1 cellular context compared by ENCODE assay signal in the genomic region with DNA sequence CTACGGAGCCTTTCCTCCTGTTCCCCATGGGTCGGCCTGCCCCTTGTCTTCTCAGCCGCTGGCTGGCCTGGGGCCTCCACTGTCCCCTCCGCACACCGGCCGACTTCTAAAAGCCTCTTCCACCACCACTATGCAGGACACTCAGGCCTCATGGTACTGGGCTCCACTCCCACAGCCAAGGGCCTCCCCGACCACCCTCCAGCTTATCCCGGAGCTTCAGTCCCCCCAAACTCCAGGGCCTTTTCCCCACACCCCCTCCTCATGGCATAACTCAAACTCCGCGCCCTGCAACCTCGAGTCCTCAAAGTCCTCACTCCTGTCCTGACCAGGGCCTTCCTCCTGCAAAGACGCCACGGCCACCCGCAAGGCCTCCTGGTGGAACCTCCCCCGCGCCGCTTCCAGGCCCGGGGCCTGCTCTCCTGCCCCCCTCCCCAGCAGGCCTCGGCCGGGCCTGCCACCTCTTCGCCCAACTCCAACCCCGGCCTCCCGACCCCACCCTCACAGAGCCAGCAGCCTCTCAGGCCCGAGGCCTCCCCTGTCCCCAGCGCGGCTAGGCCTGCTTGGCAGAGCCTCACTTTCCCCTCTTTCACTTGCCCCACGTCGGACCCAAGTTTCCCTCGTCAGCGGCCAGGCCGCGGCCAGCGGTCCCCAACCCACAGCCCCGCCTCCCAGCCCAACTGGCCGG.
TF ChIP-seq lines count a peak whose summit lies in the region.

No MANE protein-coding gene starts in this region.

TF ChIP-seq in K562, 482 proteins besides CTCF, POLR2A, EP300 and RAD21 (continues in another document):
- TF ChIP-seq FOXJ2 (tag; IDR thresholded peaks at IDR 0.05) = no peak
- TF ChIP-seq ZNF316 (IDR thresholded peaks at IDR 0.05) = no peak
- TF ChIP-seq, protein P1, sequence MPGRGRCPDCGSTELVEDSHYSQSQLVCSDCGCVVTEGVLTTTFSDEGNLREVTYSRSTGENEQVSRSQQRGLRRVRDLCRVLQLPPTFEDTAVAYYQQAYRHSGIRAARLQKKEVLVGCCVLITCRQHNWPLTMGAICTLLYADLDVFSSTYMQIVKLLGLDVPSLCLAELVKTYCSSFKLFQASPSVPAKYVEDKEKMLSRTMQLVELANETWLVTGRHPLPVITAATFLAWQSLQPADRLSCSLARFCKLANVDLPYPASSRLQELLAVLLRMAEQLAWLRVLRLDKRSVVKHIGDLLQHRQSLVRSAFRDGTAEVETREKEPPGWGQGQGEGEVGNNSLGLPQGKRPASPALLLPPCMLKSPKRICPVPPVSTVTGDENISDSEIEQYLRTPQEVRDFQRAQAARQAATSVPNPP (IDR thresholded peaks at IDR 0.05; ENCODE audit: borderline replicate concordance, insufficient read depth, insufficient read length) = no peak
- TF ChIP-seq RBFOX2 (IDR thresholded peaks at IDR 0.05; ENCODE audit: low read depth, low read length) = no peak
- no peak for TF ChIP-seq CCNT2 (IDR thresholded peaks at IDR 0.05; ENCODE audit: borderline replicate concordance, extremely low read depth, insufficient read length, low read depth, low read length)
- peak; percentile 24; the same call in 1 of the 2 replicates for TF ChIP-seq SMARCE1 (IDR thresholded peaks at IDR 0.05)
- TF ChIP-seq RCOR1 (IDR thresholded peaks at IDR 0.05; ENCODE audit: borderline replicate concordance in 1 of 2, low read depth in 2 of 2, low read length in 2 of 2) = no peak
- TF ChIP-seq ZNF668 (CRISPR knock-in tag; IDR thresholded peaks at IDR 0.05) = no peak
- no peak for TF ChIP-seq ZNF253 (CRISPR knock-in tag; conservative IDR thresholded peaks at IDR 0.05)
- TF ChIP-seq KDM5B (IDR thresholded peaks at IDR 0.05; ENCODE audit: insufficient replicate concordance, low read depth, low read length) = peak; percentile 50
- TF ChIP-seq ZNF124 (CRISPR knock-in tag; IDR thresholded peaks at IDR 0.05) = peak; percentile 59; the same call in 1 of the 2 replicates
- no peak for TF ChIP-seq PRMT5 (CRISPR knock-in tag; IDR thresholded peaks at IDR 0.05)
- no peak for TF ChIP-seq THRAP3 (IDR thresholded peaks at IDR 0.05; ENCODE audit: borderline replicate concordance)
- TF ChIP-seq, protein P2, sequence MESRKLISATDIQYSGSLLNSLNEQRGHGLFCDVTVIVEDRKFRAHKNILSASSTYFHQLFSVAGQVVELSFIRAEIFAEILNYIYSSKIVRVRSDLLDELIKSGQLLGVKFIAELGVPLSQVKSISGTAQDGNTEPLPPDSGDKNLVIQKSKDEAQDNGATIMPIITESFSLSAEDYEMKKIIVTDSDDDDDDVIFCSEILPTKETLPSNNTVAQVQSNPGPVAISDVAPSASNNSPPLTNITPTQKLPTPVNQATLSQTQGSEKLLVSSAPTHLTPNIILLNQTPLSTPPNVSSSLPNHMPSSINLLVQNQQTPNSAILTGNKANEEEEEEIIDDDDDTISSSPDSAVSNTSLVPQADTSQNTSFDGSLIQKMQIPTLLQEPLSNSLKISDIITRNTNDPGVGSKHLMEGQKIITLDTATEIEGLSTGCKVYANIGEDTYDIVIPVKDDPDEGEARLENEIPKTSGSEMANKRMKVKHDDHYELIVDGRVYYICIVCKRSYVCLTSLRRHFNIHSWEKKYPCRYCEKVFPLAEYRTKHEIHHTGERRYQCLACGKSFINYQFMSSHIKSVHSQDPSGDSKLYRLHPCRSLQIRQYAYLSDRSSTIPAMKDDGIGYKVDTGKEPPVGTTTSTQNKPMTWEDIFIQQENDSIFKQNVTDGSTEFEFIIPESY (CRISPR knock-in tag; IDR thresholded peaks at IDR 0.05) = no peak
- no peak for TF ChIP-seq POU5F1 (IDR thresholded peaks at IDR 0.05; ENCODE audit: borderline replicate concordance, low read depth, low read length, partially characterized antibody)
- 0 out of 4 replicates have a peak, but pooled peaks of 1 of the 2 experiments have one; percentile 9 for TF ChIP-seq SIN3A (IDR thresholded peaks at IDR 0.05; ENCODE audit: borderline replicate concordance in 2 of 2, control insufficient read depth in 1 of 2, low read depth in 2 of 2, low read length in 2 of 2)
- TF ChIP-seq, protein P3, sequence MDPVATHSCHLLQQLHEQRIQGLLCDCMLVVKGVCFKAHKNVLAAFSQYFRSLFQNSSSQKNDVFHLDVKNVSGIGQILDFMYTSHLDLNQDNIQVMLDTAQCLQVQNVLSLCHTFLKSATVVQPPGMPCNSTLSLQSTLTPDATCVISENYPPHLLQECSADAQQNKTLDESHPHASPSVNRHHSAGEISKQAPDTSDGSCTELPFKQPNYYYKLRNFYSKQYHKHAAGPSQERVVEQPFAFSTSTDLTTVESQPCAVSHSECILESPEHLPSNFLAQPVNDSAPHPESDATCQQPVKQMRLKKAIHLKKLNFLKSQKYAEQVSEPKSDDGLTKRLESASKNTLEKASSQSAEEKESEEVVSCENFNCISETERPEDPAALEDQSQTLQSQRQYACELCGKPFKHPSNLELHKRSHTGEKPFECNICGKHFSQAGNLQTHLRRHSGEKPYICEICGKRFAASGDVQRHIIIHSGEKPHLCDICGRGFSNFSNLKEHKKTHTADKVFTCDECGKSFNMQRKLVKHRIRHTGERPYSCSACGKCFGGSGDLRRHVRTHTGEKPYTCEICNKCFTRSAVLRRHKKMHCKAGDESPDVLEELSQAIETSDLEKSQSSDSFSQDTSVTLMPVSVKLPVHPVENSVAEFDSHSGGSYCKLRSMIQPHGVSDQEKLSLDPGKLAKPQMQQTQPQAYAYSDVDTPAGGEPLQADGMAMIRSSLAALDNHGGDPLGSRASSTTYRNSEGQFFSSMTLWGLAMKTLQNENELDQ (CRISPR knock-in tag; IDR thresholded peaks at IDR 0.05; ENCODE audit: borderline replicate concordance) = no peak
- TF ChIP-seq MAFG (tag; conservative IDR thresholded peaks at IDR 0.05) = no peak
- peak; percentile 84 for TF ChIP-seq MGA (IDR thresholded peaks at IDR 0.05)
- no peak for TF ChIP-seq ZNF324 (CRISPR knock-in tag; IDR thresholded peaks at IDR 0.05)
- no peak for TF ChIP-seq NFE2L1 (tag; IDR thresholded peaks at IDR 0.05; ENCODE audit: borderline replicate concordance, low read depth)
- TF ChIP-seq, protein P4, sequence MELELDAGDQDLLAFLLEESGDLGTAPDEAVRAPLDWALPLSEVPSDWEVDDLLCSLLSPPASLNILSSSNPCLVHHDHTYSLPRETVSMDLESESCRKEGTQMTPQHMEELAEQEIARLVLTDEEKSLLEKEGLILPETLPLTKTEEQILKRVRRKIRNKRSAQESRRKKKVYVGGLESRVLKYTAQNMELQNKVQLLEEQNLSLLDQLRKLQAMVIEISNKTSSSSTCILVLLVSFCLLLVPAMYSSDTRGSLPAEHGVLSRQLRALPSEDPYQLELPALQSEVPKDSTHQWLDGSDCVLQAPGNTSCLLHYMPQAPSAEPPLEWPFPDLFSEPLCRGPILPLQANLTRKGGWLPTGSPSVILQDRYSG (tag; conservative IDR thresholded peaks at IDR 0.05; ENCODE audit: low read depth) = no peak
- TF ChIP-seq ZNF436 (CRISPR knock-in tag; IDR thresholded peaks at IDR 0.05) = no peak
- TF ChIP-seq RBM15 (IDR thresholded peaks at IDR 0.05; ENCODE audit: insufficient read depth, low read length) = no peak
- 0 out of 2 replicates have a peak, but pooled peaks have one; percentile 8 for TF ChIP-seq ZNF830 (CRISPR knock-in tag; IDR thresholded peaks at IDR 0.05)
- no peak for TF ChIP-seq GTF2F1 (IDR thresholded peaks at IDR 0.05; ENCODE audit: low read depth, low read length)
- TF ChIP-seq PCBP2 (IDR thresholded peaks at IDR 0.05; ENCODE audit: low read depth, low read length, poor library complexity, severe bottlenecking) = no peak
- no peak for TF ChIP-seq HOMEZ (CRISPR knock-in tag; IDR thresholded peaks at IDR 0.05)
- TF ChIP-seq RBM39 (optimal IDR thresholded peaks at IDR 0.05; ENCODE audit: low read depth, low read length) = no peak
- no peak for TF ChIP-seq HEY1 (CRISPR knock-in tag; IDR thresholded peaks at IDR 0.05; ENCODE audit: borderline replicate concordance)
- TF ChIP-seq RNF2 (IDR thresholded peaks at IDR 0.05) = no peak
- TF ChIP-seq, protein P5, sequence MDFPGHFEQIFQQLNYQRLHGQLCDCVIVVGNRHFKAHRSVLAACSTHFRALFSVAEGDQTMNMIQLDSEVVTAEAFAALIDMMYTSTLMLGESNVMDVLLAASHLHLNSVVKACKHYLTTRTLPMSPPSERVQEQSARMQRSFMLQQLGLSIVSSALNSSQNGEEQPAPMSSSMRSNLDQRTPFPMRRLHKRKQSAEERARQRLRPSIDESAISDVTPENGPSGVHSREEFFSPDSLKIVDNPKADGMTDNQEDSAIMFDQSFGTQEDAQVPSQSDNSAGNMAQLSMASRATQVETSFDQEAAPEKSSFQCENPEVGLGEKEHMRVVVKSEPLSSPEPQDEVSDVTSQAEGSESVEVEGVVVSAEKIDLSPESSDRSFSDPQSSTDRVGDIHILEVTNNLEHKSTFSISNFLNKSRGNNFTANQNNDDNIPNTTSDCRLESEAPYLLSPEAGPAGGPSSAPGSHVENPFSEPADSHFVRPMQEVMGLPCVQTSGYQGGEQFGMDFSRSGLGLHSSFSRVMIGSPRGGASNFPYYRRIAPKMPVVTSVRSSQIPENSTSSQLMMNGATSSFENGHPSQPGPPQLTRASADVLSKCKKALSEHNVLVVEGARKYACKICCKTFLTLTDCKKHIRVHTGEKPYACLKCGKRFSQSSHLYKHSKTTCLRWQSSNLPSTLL (IDR thresholded peaks at IDR 0.05) = no peak
- TF ChIP-seq MECOM (CRISPR knock-in tag; IDR thresholded peaks at IDR 0.05) = no peak
- TF ChIP-seq TARDBP (IDR thresholded peaks at IDR 0.05) = no peak
- TF ChIP-seq U2AF2 (optimal IDR thresholded peaks at IDR 0.05; ENCODE audit: low read depth, low read length) = no peak
